Comparison of ENCODE assay signal across 13 cellular contexts in the genomic region with DNA sequence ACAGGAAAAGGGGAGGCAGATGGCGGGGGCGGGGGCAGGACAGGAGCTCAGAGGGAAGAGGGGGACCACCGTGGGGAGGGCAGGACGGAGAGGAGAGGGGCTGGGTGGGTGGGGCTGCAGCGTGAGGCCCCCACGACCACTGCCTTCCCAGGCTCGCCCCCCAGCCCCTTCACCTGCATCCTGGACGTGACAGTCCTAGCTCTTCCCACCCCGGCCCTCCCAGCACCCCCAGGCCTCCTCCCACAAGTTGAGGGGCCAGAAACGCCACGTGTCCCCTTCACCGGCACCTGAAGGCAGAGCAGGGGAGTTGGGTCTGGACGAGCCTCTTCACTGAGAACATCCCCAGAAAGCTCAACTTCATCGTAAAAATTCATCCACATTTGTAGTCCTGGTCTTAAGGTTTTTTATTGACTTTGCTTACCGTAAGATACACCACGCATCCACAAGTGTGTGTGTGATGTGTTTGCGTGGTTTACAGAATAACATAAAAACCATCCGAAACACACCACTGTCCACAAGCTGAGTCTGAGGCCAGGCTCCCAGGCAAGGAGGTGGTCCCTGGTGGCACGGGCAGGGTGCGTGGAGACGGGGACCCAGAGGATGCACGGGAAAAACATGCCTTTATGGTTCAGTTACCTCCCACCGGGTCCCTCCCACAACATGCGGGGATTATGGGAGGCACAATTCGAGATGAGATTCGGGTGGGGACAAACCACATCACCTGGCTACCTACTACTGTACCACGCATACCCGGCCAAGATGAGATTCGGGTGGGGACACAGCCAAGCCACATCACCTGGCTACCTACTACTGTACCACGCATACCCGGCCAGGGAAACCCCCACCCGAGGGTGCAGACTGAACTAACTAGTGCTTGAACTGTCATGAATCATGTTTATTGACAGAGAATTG.
"Had no signal": no experiment of that assay in that cellular context is flagged by ENCODE, and none has a peak within 500 bp of the region (broad histone marks: within the 10 kb centered on the region; RNA-seq: fewer than 3 reads in every experiment).

No MANE protein-coding gene starts in this region.

- H3K36me3 Mint-ChIP-seq: naive thymus-derived CD8-positive, alpha-beta T cell; stimulated activated effector memory CD8-positive, alpha-beta T cell treated with anti-CD3 and anti-CD28 coated beads, Interleukin-12 subunit alpha, Interleukin-12 subunit beta, amount 100 ng/mL, for 72 hours had no signal

- H3K4me1 Mint-ChIP-seq: central memory CD8-positive, alpha-beta T cell; stimulated activated effector memory CD8-positive, alpha-beta T cell treated with anti-CD3 and anti-CD28 coated beads, Interleukin-12 subunit alpha, Interleukin-12 subunit beta, amount 100 ng/mL, for 72 hours had no signal

- ATAC-seq: body of pancreas; naive thymus-derived CD8-positive, alpha-beta T cell; stimulated activated effector memory CD8-positive, alpha-beta T cell treated with anti-CD3 and anti-CD28 coated beads, Interleukin-12 subunit alpha, Interleukin-12 subunit beta, amount 100 ng/mL, for 72 hours had no signal

- H3K27ac Mint-ChIP-seq: activated naive CD4-positive, alpha-beta T cell treated with anti-CD3 and anti-CD28 coated beads for 36 hours; naive thymus-derived CD8-positive, alpha-beta T cell; stimulated activated effector memory CD8-positive, alpha-beta T cell treated with anti-CD3 and anti-CD28 coated beads, Interleukin-12 subunit alpha, Interleukin-12 subunit beta, amount 100 ng/mL, for 72 hours had no signal

- H3K4me3 Mint-ChIP-seq: activated naive CD4-positive, alpha-beta T cell treated with anti-CD3 and anti-CD28 coated beads for 36 hours; central memory CD8-positive, alpha-beta T cell; naive thymus-derived CD8-positive, alpha-beta T cell; stimulated activated effector memory CD8-positive, alpha-beta T cell treated with anti-CD3 and anti-CD28 coated beads, Interleukin-12 subunit alpha, Interleukin-12 subunit beta, amount 100 ng/mL, for 72 hours had no signal

- DNase-seq: activated CD4-positive, CD25-positive, alpha-beta regulatory T cell treated with anti-CD3 and anti-CD28 coated beads, Interleukin-2, amount 50 U/mL, for 72 hours; activated naive CD4-positive, alpha-beta T cell treated with anti-CD3 and anti-CD28 coated beads for 36 hours; activated T-cell treated with anti-CD3 and anti-CD28 coated beads for 4 hours; amniotic stem cell; cortex of kidney; effector CD4-positive, alpha-beta T cell; esophagus squamous epithelium; occipital lobe; T-helper 9 cell had no signal

- H3K9me3 Mint-ChIP-seq: activated naive CD4-positive, alpha-beta T cell treated with anti-CD3 and anti-CD28 coated beads for 36 hours; central memory CD8-positive, alpha-beta T cell; naive thymus-derived CD8-positive, alpha-beta T cell; stimulated activated effector memory CD8-positive, alpha-beta T cell treated with anti-CD3 and anti-CD28 coated beads, Interleukin-12 subunit alpha, Interleukin-12 subunit beta, amount 100 ng/mL, for 72 hours had no signal
